Comparison of ENCODE assay signal across 9 cellular contexts in the genomic region with DNA sequence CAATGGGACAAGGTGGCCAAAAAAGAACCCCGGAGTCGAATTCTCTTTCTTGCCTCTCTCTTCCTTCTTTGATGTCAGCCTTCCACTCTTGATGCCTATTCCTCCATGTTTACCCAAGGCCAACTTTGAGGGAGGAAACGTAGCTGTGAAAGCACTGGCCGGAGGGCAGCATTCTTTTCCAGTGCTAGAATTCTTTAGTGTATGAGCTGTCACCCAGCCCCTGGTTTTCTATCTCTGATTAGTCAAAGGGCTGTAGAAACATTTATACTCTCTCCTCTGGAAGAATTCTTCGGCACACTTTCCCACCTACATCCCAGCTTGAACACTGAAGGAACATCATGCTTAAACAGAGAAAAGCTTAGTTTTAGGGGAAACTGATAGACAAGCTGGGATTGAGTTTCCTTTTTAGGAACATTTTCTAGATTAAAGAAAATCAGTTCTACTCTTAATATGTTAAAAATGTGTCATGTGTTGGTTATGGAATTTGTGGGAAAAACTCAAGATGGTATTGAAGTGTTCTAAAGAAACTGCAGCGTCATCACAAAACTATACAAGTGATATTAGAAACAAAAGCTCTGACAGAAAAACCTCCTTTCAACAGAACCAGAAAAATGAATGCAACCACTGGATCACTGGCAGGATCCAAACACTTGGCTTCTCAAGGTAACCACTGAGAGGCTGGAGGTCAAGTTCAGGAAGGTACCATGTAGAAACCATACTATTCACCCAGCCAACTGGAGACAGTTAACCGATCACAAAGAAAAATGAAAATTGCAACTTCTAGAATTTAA. TPM values are rescaled to one million over a fixed set of nuclear protein-coding genes. Genes with fewer than 3 reads are reported as not detected.
DNase-seq lines count a peak whose midpoint lies in the region; ATAC-seq and TF ChIP-seq lines count a peak whose summit lies in the region.
"Had no signal": no experiment of that assay in that cellular context is flagged by ENCODE, and none has a peak within 500 bp of the region (broad histone marks: within the 10 kb centered on the region; RNA-seq: fewer than 3 reads in every experiment).

No MANE protein-coding gene starts in this region.

- peak; percentile 93 for DNase-seq in HT1080 (ENCODE audit: low read depth)
- DNase-seq in brain microvascular endothelial cell, result peak; percentile 94
- peak; percentile 88 for DNase-seq in kidney epithelial cell (ENCODE audit: low read depth)
- DNase-seq in tibial nerve (ENCODE audit: low spot score in 2 of 2), result no peak
- DNase-seq in immature natural killer cell, result no peak
- DNase-seq in activated gamma-delta T cell treated with Interleukin-2 at 50 U/mL for 16 hours, result no peak
- no peak for DNase-seq in stimulated activated CD4-positive, alpha-beta T cell treated with anti-CD3 and anti-CD28 coated beads, Interleukin-2, amount 100 ng/mL, for 48 hours
- DNase-seq: head of caudate nucleus had no signal

- no peaks in the 10 kb centered on the region for H3K27me3 ChIP-seq in brain microvascular endothelial cell (replicated peaks)
- no peaks in the 10 kb centered on the region for H3K27me3 ChIP-seq in kidney epithelial cell (ENCODE audit: control insufficient read depth, insufficient read depth, low read length)
- no peaks in the 10 kb centered on the region for H3K27me3 ChIP-seq in tibial nerve

- 45 to 54% methylated on average over 7 of the region's 7 CpGs for WGBS in tibial nerve, 2 donors

- H3K27me3 Mint-ChIP-seq in immature natural killer cell (ENCODE audit: low read depth in 3 of 3), result no peaks in the 10 kb centered on the region

- no peak for ATAC-seq in GM21381 (IDR thresholded peaks at IDR 0.05; ENCODE audit: unreplicated experiment)

- peaks cover 0 to 4% (median 0%) of the 10 kb centered on the region in 3 donors for H3K36me3 Mint-ChIP-seq in immature natural killer cell

- peaks cover 0 to 43% (median 25%) of the 10 kb centered on the region in 4 donors for H3K4me1 ChIP-seq in tibial nerve

- peaks cover 4 to 9% of the 10 kb centered on the region in 2 donors for H3K4me1 Mint-ChIP-seq in immature natural killer cell

- peaks cover 0 to 4% (median 0%) of the 10 kb centered on the region in 4 donors for H3K9me3 ChIP-seq in tibial nerve

- no peak overlapping the region for H3K27ac Mint-ChIP-seq in immature natural killer cell

- TF ChIP-seq CTCF in brain microvascular endothelial cell (IDR thresholded peaks at IDR 0.05; ENCODE audit: low read depth, low read length, missing control alignments) (no peak), kidney epithelial cell (IDR thresholded peaks at IDR 0.05; ENCODE audit: insufficient read depth, low read length, poor library complexity, severe bottlenecking) (no peak), tibial nerve (IDR thresholded peaks at IDR 0.05) (no peak)

- no peak for TF ChIP-seq POLR2A in tibial nerve (IDR thresholded peaks at IDR 0.05)

- no peak overlapping the region for H3K4me3 Mint-ChIP-seq in immature natural killer cell

- in situ Hi-C loops in brain microvascular endothelial cell (cut with HindIII; ENCODE audit: low pct_ligation_motif_present, low sequenced_read_pairs), result no loop called here

- H3K4me3 ChIP-seq in brain microvascular endothelial cell (ENCODE audit: low read depth, low read length), result no peak overlapping the region
- no peak overlapping the region for H3K4me3 ChIP-seq in kidney epithelial cell (ENCODE audit: low read depth, low read length)
- no peak overlapping the region for H3K4me3 ChIP-seq in tibial nerve

- no peaks in the 10 kb centered on the region for H3K36me3 ChIP-seq in brain microvascular endothelial cell (replicated peaks)
- H3K36me3 ChIP-seq in kidney epithelial cell (ENCODE audit: control insufficient read depth, insufficient read depth, low read length), result no peaks in the 10 kb centered on the region
- H3K36me3 ChIP-seq in tibial nerve, result no peaks in the 10 kb centered on the region

- no peak for TF ChIP-seq EP300 in tibial nerve (IDR thresholded peaks at IDR 0.05)

- H3K27ac ChIP-seq in brain microvascular endothelial cell, result peak overlapping the region; percentile 97
- H3K27ac ChIP-seq in tibial nerve, result peak overlapping the region in 3 of 4 donors; percentile 23 to 75 (median 69)

- H3K9me3 Mint-ChIP-seq in immature natural killer cell, result peaks cover 0 to 8% (median 0%) of the 10 kb centered on the region in 6 donors

RNA-seq across cellular contexts. Expression of a gene that starts 20.7 kb away (rescaled TPM):
- total RNA-seq in HT1080 (2014; rRNA removed; shearing (Covaris generic)), result 26.0 and 34.3 TPM in 2 replicates
- polyA plus RNA-seq in HT1080 (2015; cell fraction: cytosol; rRNA removed), result 8.1 and 10.1 TPM in 2 replicates
- polyA plus RNA-seq in HT1080 (2015; cell fraction: nucleus; rRNA removed), result 74.9 and 82.3 TPM in 2 replicates
- total RNA-seq in kidney epithelial cell (37.9 and 69.1 TPM in 2 replicates), tibial nerve (100 to 1,000 TPM; 279 to 370 (median 307) TPM)
- polyA plus RNA-seq in immature natural killer cell, result 100 to 1,000 TPM in 1 of 3 donors, 10 to 100 TPM in 2; 40.5 to 261 (median 67.6) TPM

Comparison
In these comparisons a context has a peak if more than half of its experiments do, and no peak if none do; other contexts are left out.
1. DNase-seq: peak in HT1080 (single experiment), brain microvascular endothelial cell (single experiment) and kidney epithelial cell (single experiment); none in tibial nerve (0 of 2), immature natural killer cell (0 of 3), activated gamma-delta T cell treated with Interleukin-2 at 50 U/mL for 16 hours (single experiment) and stimulated activated CD4-positive, alpha-beta T cell treated with anti-CD3 and anti-CD28 coated beads, Interleukin-2, amount 100 ng/mL, for 48 hours (0 of 2).